Comparison of ENCODE assay signal across 8 cellular contexts in the genomic region with DNA sequence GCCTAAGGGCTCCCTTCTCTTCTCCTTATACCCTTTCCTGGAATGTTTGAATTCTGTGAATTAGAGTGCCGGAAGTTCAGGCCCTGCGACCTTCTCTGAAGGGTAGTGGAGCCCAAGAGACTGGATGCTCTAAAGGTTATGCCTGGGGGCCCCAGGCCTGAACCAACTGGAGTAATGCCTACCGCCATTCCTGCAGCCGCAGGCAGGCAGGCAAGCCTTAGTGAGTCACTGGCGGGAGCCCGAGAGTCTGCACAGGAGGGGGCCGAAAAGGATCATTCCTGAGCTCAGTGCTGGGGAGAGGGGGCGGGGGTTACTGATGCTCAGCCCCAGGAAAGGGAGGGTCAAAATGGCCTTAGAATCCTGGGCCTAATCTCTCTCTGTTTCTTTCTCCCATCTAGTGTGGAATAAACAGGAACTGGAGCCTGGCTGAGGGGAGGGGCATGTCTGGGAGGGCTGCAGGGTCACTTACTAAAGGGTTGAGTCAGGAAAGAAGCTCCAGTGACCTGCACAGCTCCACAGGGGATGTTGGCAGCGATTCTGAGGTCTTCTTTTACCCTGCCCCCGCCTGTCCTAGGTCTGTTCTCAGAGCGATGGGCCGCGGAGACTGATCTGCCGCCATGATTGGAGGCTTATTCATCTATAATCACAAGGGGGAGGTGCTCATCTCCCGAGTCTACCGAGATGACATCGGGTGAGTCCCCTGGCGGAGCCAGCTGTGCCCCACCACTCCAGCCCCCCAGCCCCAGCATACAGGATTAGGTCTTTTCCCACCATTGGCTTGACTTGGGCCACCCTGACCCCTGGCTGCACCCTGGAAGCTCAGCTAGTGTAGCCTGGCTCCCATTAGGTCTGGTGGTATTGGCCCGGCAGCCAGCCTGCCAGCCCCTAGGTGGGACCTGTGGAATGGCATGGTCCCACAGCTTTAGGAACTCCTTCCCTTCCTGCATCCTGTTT. TPM values are rescaled to one million over a fixed set of nuclear protein-coding genes. Genes with fewer than 3 reads are reported as not detected.
DNase-seq lines count a peak whose midpoint lies in the region; ATAC-seq and TF ChIP-seq lines count a peak whose summit lies in the region.

No MANE protein-coding gene starts in this region.

- peaks cover 37% of the 10 kb centered on the region for H3K4me1 ChIP-seq in CD4-positive, alpha-beta memory T cell (ENCODE audit: insufficient read depth, low read length)
- H3K4me1 ChIP-seq in foreskin keratinocyte (peaks cover 4% of the 10 kb centered on the region), neural progenitor cell (peaks cover 22% of the 10 kb centered on the region)

- DNase-seq in CD4-positive, alpha-beta memory T cell = no peak
- DNase-seq in Jurkat, Clone E6-1 (ENCODE audit: low read depth, low spot score) = no peak
- no peak for DNase-seq in activated CD4-positive, alpha-beta memory T cell treated with anti-CD3 and anti-CD28 coated beads for 36 hours
- DNase-seq in foreskin keratinocyte = peak; percentile 65 to 83
- DNase-seq in neural progenitor cell (ENCODE audit: low spot score) = peak; percentile 96
- no peak for DNase-seq in NCI-H1417 treated with DMSO at 0.1 percent for 48 hours (lab: John Stamatoyannopoulos, UW)

- H3K9me3 ChIP-seq in CD4-positive, alpha-beta memory T cell (ENCODE audit: control insufficient read depth in 1 of 2, low read length in 2 of 2) = no peaks in the 10 kb centered on the region
- no peaks in the 10 kb centered on the region for H3K9me3 ChIP-seq in neural progenitor cell (ENCODE audit: low read depth)

- H3K4me3 Mint-ChIP-seq in CD4-positive, alpha-beta memory T cell = peak overlapping the region; percentile 90 to 98 (median 96)
- peak overlapping the region; percentile 98 for H3K4me3 Mint-ChIP-seq in activated CD4-positive, alpha-beta memory T cell treated with anti-CD3 and anti-CD28 coated beads for 36 hours
- peak overlapping the region; percentile 92 for H3K4me3 Mint-ChIP-seq in neural progenitor cell

- CTCF ChIA-PET in CD4-positive, alpha-beta memory T cell (lab: Charles Lee; ENCODE audit: partially characterized antibody) = interaction anchor here (1.2 to 1.3 kb wide), 3 partner anchors 14 to 50 kb away, joined by 3 read pairs; no protein-coding TSS in a partner anchor
- CTCF ChIA-PET in activated CD4-positive, alpha-beta memory T cell treated with anti-CD3 and anti-CD28 coated beads for 36 hours (lab: Charles Lee) = no interaction called here

- H3K79me2 ChIP-seq in neural progenitor cell (ENCODE audit: low read depth) = peaks cover 44% of the 10 kb centered on the region

- no peak overlapping the region for H2AFZ ChIP-seq in neural progenitor cell (replicated peaks)

- H3K27me3 Mint-ChIP-seq in CD4-positive, alpha-beta memory T cell = no peaks in the 10 kb centered on the region
- H3K27me3 Mint-ChIP-seq in activated CD4-positive, alpha-beta memory T cell treated with anti-CD3 and anti-CD28 coated beads for 36 hours = no peaks in the 10 kb centered on the region
- H3K27me3 Mint-ChIP-seq in neural progenitor cell (ENCODE audit: insufficient read depth, low read depth) = peaks cover 6% of the 10 kb centered on the region

- peaks cover 24 to 45% of the 10 kb centered on the region in 2 donors for H3K36me3 Mint-ChIP-seq in CD4-positive, alpha-beta memory T cell
- peaks cover 27% of the 10 kb centered on the region for H3K36me3 Mint-ChIP-seq in activated CD4-positive, alpha-beta memory T cell treated with anti-CD3 and anti-CD28 coated beads for 36 hours
- H3K36me3 Mint-ChIP-seq in neural progenitor cell = peaks cover 36% of the 10 kb centered on the region

- peaks cover 50% of the 10 kb centered on the region for H3K36me3 ChIP-seq in CD4-positive, alpha-beta memory T cell (ENCODE audit: insufficient read depth, low read length)
- H3K36me3 ChIP-seq in neural progenitor cell = no peaks in the 10 kb centered on the region

- H3K4me1 Mint-ChIP-seq in CD4-positive, alpha-beta memory T cell = peaks cover 17 to 43% (median 30%) of the 10 kb centered on the region in 4 donors
- peaks cover 25% of the 10 kb centered on the region for H3K4me1 Mint-ChIP-seq in activated CD4-positive, alpha-beta memory T cell treated with anti-CD3 and anti-CD28 coated beads for 36 hours (ENCODE audit: low read depth)
- H3K4me1 Mint-ChIP-seq in neural progenitor cell = peaks cover 42% of the 10 kb centered on the region

- ATAC-seq in foreskin keratinocyte = peak; percentile 76
- ATAC-seq in HG02588 (IDR thresholded peaks at IDR 0.05; ENCODE audit: unreplicated experiment) = no peak
- ATAC-seq in HG03097 (IDR thresholded peaks at IDR 0.05; ENCODE audit: low FRiP score, unreplicated experiment) = no peak

- no peaks in the 10 kb centered on the region for H3K27me3 ChIP-seq in CD4-positive, alpha-beta memory T cell (ENCODE audit: insufficient read depth, low read length)
- H3K27me3 ChIP-seq in foreskin keratinocyte = no peaks in the 10 kb centered on the region
- no peaks in the 10 kb centered on the region for H3K27me3 ChIP-seq in neural progenitor cell

- intact Hi-C loops in CD4-positive, alpha-beta memory T cell (cut with micrococcal nuclease) = no loop called here
- intact Hi-C loops in activated CD4-positive, alpha-beta memory T cell treated with anti-CD3 and anti-CD28 coated beads for 36 hours (cut with micrococcal nuclease) = no loop called here

- no peak overlapping the region for H3K9ac ChIP-seq in neural progenitor cell

- H3K9me3 Mint-ChIP-seq in CD4-positive, alpha-beta memory T cell = no peaks in the 10 kb centered on the region
- no peaks in the 10 kb centered on the region for H3K9me3 Mint-ChIP-seq in activated CD4-positive, alpha-beta memory T cell treated with anti-CD3 and anti-CD28 coated beads for 36 hours
- no peaks in the 10 kb centered on the region for H3K9me3 Mint-ChIP-seq in neural progenitor cell

- H3F3A ChIP-seq in neural progenitor cell (ENCODE audit: low read depth) = peaks cover 34% of the 10 kb centered on the region

- H4K20me1 ChIP-seq in neural progenitor cell (ENCODE audit: low read depth) = peaks cover 32% of the 10 kb centered on the region

- no peak for TF ChIP-seq CTCF in foreskin keratinocyte (conservative IDR thresholded peaks at IDR 0.05)
- peak; percentile 9 for TF ChIP-seq CTCF in neural progenitor cell (IDR thresholded peaks at IDR 0.05)

- H3K27ac ChIP-seq in CD4-positive, alpha-beta memory T cell (ENCODE audit: low read depth, low read length) = no peak overlapping the region
- H3K27ac ChIP-seq in foreskin keratinocyte (peak overlapping the region; percentile 47), neural progenitor cell (peak overlapping the region; percentile 81)

- H3K4me2 ChIP-seq in neural progenitor cell = peak overlapping the region; percentile 98

- H3K27ac Mint-ChIP-seq in CD4-positive, alpha-beta memory T cell = peak overlapping the region in 4 of 7 donors; percentile 25 to 52 (median 36)
- no peak overlapping the region for H3K27ac Mint-ChIP-seq in activated CD4-positive, alpha-beta memory T cell treated with anti-CD3 and anti-CD28 coated beads for 36 hours
- peak overlapping the region; percentile 95 for H3K27ac Mint-ChIP-seq in neural progenitor cell

- POLR2A ChIA-PET in CD4-positive, alpha-beta memory T cell (lab: Charles Lee; ENCODE audit: partially characterized antibody) = interaction anchor here (0.9 to 2.2 kb wide), 4 partner anchors 9 to 527 kb away, joined by 3 to 14 read pairs (median 6); a partner anchor contains a TSS
- POLR2A ChIA-PET in activated CD4-positive, alpha-beta memory T cell treated with anti-CD3 and anti-CD28 coated beads for 36 hours (lab: Charles Lee) = interaction anchor here (0.6 kb wide), 1 partner anchor 81 kb away, joined by 3 read pairs; no protein-coding TSS in a partner anchor

- no peak overlapping the region for H3K4me3 ChIP-seq in CD4-positive, alpha-beta memory T cell (ENCODE audit: low read length in 2 of 2)
- H3K4me3 ChIP-seq in Jurkat, Clone E6-1 (ENCODE audit: low read length) = peak overlapping the region; percentile 5; the same call in 1 of the 2 replicates
- H3K4me3 ChIP-seq in neural progenitor cell = peak overlapping the region; percentile 97

RNA-seq across cellular contexts. Expression of a gene that starts 2.0 kb away (rescaled TPM):
- 100 to 1,000 TPM; 206 to 208 TPM for total RNA-seq in CD4-positive, alpha-beta memory T cell
- polyA plus RNA-seq in CD4-positive, alpha-beta memory T cell = 100 to 1,000 TPM; 254 to 312 TPM
- 330 TPM for polyA plus RNA-seq in Jurkat, Clone E6-1 (2012; ENCODE audit: insufficient read depth, insufficient read length)
- 100 to 1,000 TPM; 218 to 221 TPM for total RNA-seq in activated CD4-positive, alpha-beta memory T cell treated with anti-CD3 and anti-CD28 coated beads for 36 hours
- total RNA-seq in foreskin keratinocyte (290 and 295 TPM in 2 replicates), neural progenitor cell (ENCODE audit: low replicate concordance) (309 and 335 TPM in 2 replicates)
- 328 and 329 TPM in 2 replicates for polyA plus RNA-seq in foreskin keratinocyte

RNA-seq across cellular contexts. Expression of a gene that starts 9.3 kb away (rescaled TPM):
- 100 to 1,000 TPM; 122 to 124 TPM for total RNA-seq in CD4-positive, alpha-beta memory T cell
- 10 to 100 TPM; 32.0 to 55.1 TPM for polyA plus RNA-seq in CD4-positive, alpha-beta memory T cell
- 57.7 TPM for polyA plus RNA-seq in Jurkat, Clone E6-1 (2012; ENCODE audit: insufficient read depth, insufficient read length)
- 10 to 100 TPM; 41.2 to 48.7 TPM for total RNA-seq in activated CD4-positive, alpha-beta memory T cell treated with anti-CD3 and anti-CD28 coated beads for 36 hours
- total RNA-seq in foreskin keratinocyte (32.0 and 35.0 TPM in 2 replicates), neural progenitor cell (ENCODE audit: low replicate concordance) (22.0 and 30.4 TPM in 2 replicates)
- 36.7 TPM in 2 replicates for polyA plus RNA-seq in foreskin keratinocyte

RNA-seq across cellular contexts. Expression of a gene that starts 21.5 kb away (rescaled TPM):
- total RNA-seq in CD4-positive, alpha-beta memory T cell = 10 to 100 TPM; 43.3 to 46.4 TPM
- 10 to 100 TPM in 1 of 2 donors, 1 to 10 TPM in 1; 3.0 to 14.1 TPM for polyA plus RNA-seq in CD4-positive, alpha-beta memory T cell
- 48.0 TPM for polyA plus RNA-seq in Jurkat, Clone E6-1 (2012; ENCODE audit: insufficient read depth, insufficient read length)
- 10 to 100 TPM; 28.5 to 32.4 TPM for total RNA-seq in activated CD4-positive, alpha-beta memory T cell treated with anti-CD3 and anti-CD28 coated beads for 36 hours
- total RNA-seq in foreskin keratinocyte = 26.5 and 31.5 TPM in 2 replicates
- 24.0 and 26.9 TPM in 2 replicates for polyA plus RNA-seq in foreskin keratinocyte
- 29.8 and 59.2 TPM in 2 replicates for total RNA-seq in neural progenitor cell (ENCODE audit: low replicate concordance)

RNA-seq across cellular contexts. Expression of a gene that starts 41.5 kb away (rescaled TPM):
- total RNA-seq in CD4-positive, alpha-beta memory T cell = 10 to 100 TPM; 82.3 to 87.6 TPM
- 10 to 100 TPM; 59.6 to 69.4 TPM for polyA plus RNA-seq in CD4-positive, alpha-beta memory T cell
- polyA plus RNA-seq in Jurkat, Clone E6-1 (2012; ENCODE audit: insufficient read depth, insufficient read length) = 76.1 TPM
- total RNA-seq in activated CD4-positive, alpha-beta memory T cell treated with anti-CD3 and anti-CD28 coated beads for 36 hours = 10 to 100 TPM; 49.6 to 51.5 TPM
- total RNA-seq in foreskin keratinocyte = 42.3 and 45.1 TPM in 2 replicates
- 34.0 and 37.7 TPM in 2 replicates for polyA plus RNA-seq in foreskin keratinocyte
- total RNA-seq in neural progenitor cell (ENCODE audit: low replicate concordance) = 36.4 and 69.1 TPM in 2 replicates

RNA-seq across cellular contexts. Expression of a gene that starts 52.7 kb away (rescaled TPM):
- not detected for total RNA-seq in CD4-positive, alpha-beta memory T cell
- polyA plus RNA-seq in CD4-positive, alpha-beta memory T cell = under 1 TPM in 1 of 2 donors, not detected in 1; 0.38 TPM
- polyA plus RNA-seq in Jurkat, Clone E6-1 (2012; ENCODE audit: insufficient read depth, insufficient read length) = 3.1 TPM
- not detected for total RNA-seq in activated CD4-positive, alpha-beta memory T cell treated with anti-CD3 and anti-CD28 coated beads for 36 hours
- not detected in 2 replicates for total RNA-seq in foreskin keratinocyte
- not detected in 2 replicates for polyA plus RNA-seq in foreskin keratinocyte
- not detected in 2 replicates for total RNA-seq in neural progenitor cell (ENCODE audit: low replicate concordance)

Comparison
In these comparisons a context has a peak if more than half of its experiments do, and no peak if none do; other contexts are left out.
1. DNase-seq: peak in foreskin keratinocyte (2 of 2) and neural progenitor cell (single experiment); none in CD4-positive, alpha-beta memory T cell (0 of 5), Jurkat, Clone E6-1 (single experiment), activated CD4-positive, alpha-beta memory T cell treated with anti-CD3 and anti-CD28 coated beads for 36 hours (single experiment) and NCI-H1417 treated with DMSO at 0.1 percent for 48 hours (single experiment).
2. H3K4me3 ChIP-seq: peak in Jurkat, Clone E6-1 (single experiment) and neural progenitor cell (single experiment); none in CD4-positive, alpha-beta memory T cell (0 of 2).
3. Peak in every context shown above with its lines, with median percentiles within 50 percentile points of each other: H3K4me3 Mint-ChIP-seq.